ENCODE assay signal across 34 cellular contexts in genomic region chr3:86051058-86051457, GRCh38.
"Had no signal": no experiment of that assay in that cellular context is flagged by ENCODE, and none has a peak within 500 bp of the region (broad histone marks: within the 10 kb centered on the region; RNA-seq: fewer than 3 reads in every experiment).

No MANE protein-coding gene starts in this region.

- FAIRE-seq: astrocyte, TTC549 had no signal

- H3K27me3 ChIP-seq: adrenal gland, body of pancreas, brain microvascular endothelial cell, breast epithelium had no signal

- H3K36me3 ChIP-seq: adrenal gland, brain microvascular endothelial cell, breast epithelium, WERI-Rb-1 had no signal

- H3K27ac ChIP-seq: adrenal gland, body of pancreas, brain microvascular endothelial cell, breast epithelium, WERI-Rb-1 had no signal

- ATAC-seq: activated CD4-positive, alpha-beta T cell treated with anti-CD3 and anti-CD28 coated beads for 36 hours; activated CD4-positive, CD25-positive, alpha-beta regulatory T cell treated with anti-CD3 and anti-CD28 coated beads, Interleukin-2, amount 50 U/mL, for 24 hours; activated CD8-positive, alpha-beta memory T cell treated with anti-CD3 and anti-CD28 coated beads, Interleukin-2, amount 10 ng/mL, durations not matched to agents 7 days and 5 days; activated CD8-positive, alpha-beta T cell treated with anti-CD3 and anti-CD28 coated beads, Interleukin-2, amount 10 ng/mL, durations not matched to agents 7 days and 5 days; activated naive CD4-positive, alpha-beta T cell treated with anti-CD3 and anti-CD28 coated beads, Interleukin-2, amount 50 U/mL, for 72 hours; body of pancreas; T-cell; T-helper 17 cell; WTC11 had no signal

- H3K4me1 ChIP-seq: adrenal gland, body of pancreas, breast epithelium had no signal

- H3K4me3 ChIP-seq: adrenal gland, body of pancreas, breast epithelium had no signal

- H3K9me3 ChIP-seq: adrenal gland, body of pancreas had no signal

- DNase-seq: activated CD4-positive, alpha-beta memory T cell treated with anti-CD3 and anti-CD28 coated beads, Interleukin-2, amount 10 ng/mL, durations not matched to agents 7 days and 5 days; activated CD4-positive, alpha-beta T cell treated with anti-CD3 and anti-CD28 coated beads for 1 hour; activated CD4-positive, alpha-beta T cell treated with anti-CD3 and anti-CD28 coated beads for 36 hours; activated CD4-positive, alpha-beta T cell treated with anti-CD3 and anti-CD28 coated beads for 48 hours; activated CD4-positive, alpha-beta T cell treated with anti-CD3 and anti-CD28 coated beads, Interleukin-2, amount 10 ng/mL, durations not matched to agents 7 days and 5 days; activated CD4-positive, alpha-beta T cell treated with anti-CD3 and anti-CD28 coated beads, Interleukin-2, amount 50 U/mL, for 48 hours; activated CD4-positive, CD25-positive, alpha-beta regulatory T cell; activated CD8-positive, alpha-beta memory T cell treated with anti-CD3 and anti-CD28 coated beads for 24 hours; activated CD8-positive, alpha-beta memory T cell treated with anti-CD3 and anti-CD28 coated beads, Interleukin-2, amount 10 ng/mL, durations not matched to agents 7 days and 5 days; activated CD8-positive, alpha-beta memory T cell treated with anti-CD3 and anti-CD28 coated beads, Interleukin-2, amount 50 U/mL, for 48 hours; activated CD8-positive, alpha-beta T cell treated with anti-CD3 and anti-CD28 coated beads, Interleukin-2, amount 10 ng/mL, durations not matched to agents 7 days and 5 days; activated effector memory CD4-positive, alpha-beta T cell treated with Interleukin-2 at 50 U/mL for 16 hours; activated gamma-delta T cell treated with Interleukin-2 at 50 U/mL for 16 hours; activated naive CD4-positive, alpha-beta T cell; activated naive CD4-positive, alpha-beta T cell treated with anti-CD3 and anti-CD28 coated beads for 36 hours; activated naive CD4-positive, alpha-beta T cell treated with anti-CD3 and anti-CD28 coated beads, Interleukin-2, amount 50 U/mL, for 16 hours; activated naive CD8-positive, alpha-beta T cell treated with anti-CD3 and anti-CD28 coated beads for 36 hours; activated T-cell treated with anti-CD3 and anti-CD28 coated beads, Interleukin-2, amount 50 U/mL, for 24 hours; activated T-cell treated with anti-CD3 and anti-CD28 coated beads, Interleukin-2, amount 50 U/mL, for 48 hours; adrenal gland; amniotic stem cell; aorta; body of pancreas; brain microvascular endothelial cell; central memory CD4-positive, alpha-beta T cell; T-cell; T-helper 17 cell; WERI-Rb-1 had no signal
